9 cellular contexts compared by ENCODE assay signal in genomic region chr1:23018661-23019093, GRCh38. TPM values are rescaled to one million over a fixed set of nuclear protein-coding genes. Genes with fewer than 3 reads are reported as not detected.
DNase-seq lines count a peak whose midpoint lies in the region; TF ChIP-seq lines count a peak whose summit lies in the region.
"Had no signal": no experiment of that assay in that cellular context is flagged by ENCODE, and none has a peak within 500 bp of the region (broad histone marks: within the 10 kb centered on the region; RNA-seq: fewer than 3 reads in every experiment).

No MANE protein-coding gene starts in this region.

- peak overlapping the region; percentile 99 for H3K27ac Mint-ChIP-seq in mesothelial cell of epicardium

- peaks cover 7% of the 10 kb centered on the region for H3K9me3 Mint-ChIP-seq in mesothelial cell of epicardium

- H3K27me3 Mint-ChIP-seq in mesothelial cell of epicardium (ENCODE audit: low read depth): no peaks in the 10 kb centered on the region

- peak; percentile 51 for DNase-seq in GM03348 (ENCODE audit: low spot score)
- no peak for DNase-seq in LNCaP clone FGC (ENCODE audit: low read depth)
- peak; percentile 34 for DNase-seq in cerebellum (ENCODE audit: low spot score)
- no peak for DNase-seq in mesothelial cell of epicardium (ENCODE audit: low spot score in 2 of 2, unreplicated experiment in 2 of 2)
- DNase-seq in NCI-H187 treated with DMSO at 0.1 percent for 48 hours (lab: John Stamatoyannopoulos, UW): no peak
- no peak for DNase-seq in iPS-NIHi7 (ENCODE audit: extremely low spot score)
- no peak for DNase-seq in stimulated activated CD4-positive, alpha-beta T cell treated with anti-CD3 and anti-CD28 coated beads, Interleukin-15, amount 100 ng/mL, for 24 hours
- DNase-seq in stimulated activated CD8-positive, alpha-beta memory T cell treated with anti-CD3 and anti-CD28 coated beads, Interleukin-4, amount 100 ng/mL, for 48 hours: no peak

- H3K36me3 Mint-ChIP-seq in mesothelial cell of epicardium: peaks cover 9% of the 10 kb centered on the region

- H3K4me1 Mint-ChIP-seq in mesothelial cell of epicardium: peaks cover 20% of the 10 kb centered on the region

- no peak for TF ChIP-seq CTCF in LNCaP clone FGC (IDR thresholded peaks at IDR 0.05; ENCODE audit: control insufficient read depth, extremely low read depth, insufficient read depth)
- TF ChIP-seq CTCF in mesothelial cell of epicardium (IDR thresholded peaks at IDR 0.05; ENCODE audit: unreplicated experiment): no peak

- peak overlapping the region; percentile 94 for H3K4me3 Mint-ChIP-seq in mesothelial cell of epicardium

- peak overlapping the region; percentile 81 for H3K4me3 ChIP-seq in LNCaP clone FGC (ENCODE audit: low read depth, low read length)

RNA-seq across cellular contexts. Expression of gene KDM1A, which starts 0.6 kb away (rescaled TPM):
- total RNA-seq in cerebellum (137 TPM), mesothelial cell of epicardium (164 to 168 TPM (median 165 TPM) in 3 replicates)

RNA-seq across cellular contexts. Expression of gene TEX46, which starts 3.0 kb away (rescaled TPM):
- total RNA-seq in cerebellum (not detected), mesothelial cell of epicardium (0.54 TPM in 1 of 3 replicates, not detected in the others)
- total RNA-seq: SK-MEL-5 had no signal

RNA-seq across cellular contexts. Expression of gene LACTBL1, which starts 46.0 kb away (rescaled TPM):
- not detected for total RNA-seq in cerebellum
- total RNA-seq in mesothelial cell of epicardium: not detected in 3 replicates
- total RNA-seq: SK-MEL-5 had no signal

Comparison
In these comparisons a context has a peak if more than half of its experiments do, and no peak if none do; other contexts are left out.
1. DNase-seq: peak in GM03348 (single experiment) and cerebellum (single experiment); none in LNCaP clone FGC (single experiment), mesothelial cell of epicardium (0 of 2), NCI-H187 treated with DMSO at 0.1 percent for 48 hours (single experiment), iPS-NIHi7 (single experiment), stimulated activated CD4-positive, alpha-beta T cell treated with anti-CD3 and anti-CD28 coated beads, Interleukin-15, amount 100 ng/mL, for 24 hours (single experiment) and stimulated activated CD8-positive, alpha-beta memory T cell treated with anti-CD3 and anti-CD28 coated beads, Interleukin-4, amount 100 ng/mL, for 48 hours (single experiment).